ENCODE assay signal across 15 cellular contexts in the genomic region with DNA sequence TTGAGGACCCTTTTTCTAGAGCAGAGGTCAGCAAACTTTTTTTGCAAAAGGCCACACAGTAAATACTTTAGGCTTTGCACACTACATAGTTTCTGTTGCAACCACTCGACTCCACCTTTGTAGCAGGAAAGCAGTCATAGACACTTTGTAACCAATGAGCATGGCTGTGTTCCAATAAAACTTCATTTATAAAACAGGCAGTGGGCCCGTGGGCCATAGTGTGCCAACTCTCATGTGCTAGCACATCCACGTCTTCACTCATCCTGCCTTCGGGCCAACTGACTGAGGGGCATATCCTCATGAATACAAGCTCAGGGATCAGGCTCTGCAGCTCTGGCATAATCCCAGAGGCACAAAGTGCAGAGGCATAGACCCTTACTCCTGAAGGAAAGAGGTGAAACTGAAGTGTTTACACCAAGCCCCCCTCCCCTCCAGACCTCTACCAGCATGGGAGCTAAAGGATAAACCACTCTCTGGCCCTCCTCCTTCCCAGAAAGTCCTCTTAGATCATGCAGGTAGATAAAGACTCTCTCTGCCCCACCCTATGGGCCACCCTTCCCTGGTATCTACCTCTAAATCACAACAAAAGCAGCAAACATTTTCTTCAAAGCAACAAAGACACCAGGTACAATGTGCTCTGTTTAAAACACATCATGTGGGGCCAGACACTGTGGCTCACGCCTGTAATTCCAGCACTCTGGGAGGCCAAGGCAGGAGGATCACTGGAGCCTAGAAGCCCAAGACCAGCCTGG.
"Had no signal": no experiment of that assay in that cellular context is flagged by ENCODE, and none has a peak within 500 bp of the region (broad histone marks: within the 10 kb centered on the region; RNA-seq: fewer than 3 reads in every experiment).

No MANE protein-coding gene starts in this region.

- H3K4me1 ChIP-seq: psoas muscle had no signal

- H3K36me3 Mint-ChIP-seq: T-cell had no signal

- H3K27ac Mint-ChIP-seq: natural killer cell, T-cell had no signal

- H3K9me3 ChIP-seq: mucosa of descending colon, psoas muscle, sigmoid colon had no signal

- H3K9me3 Mint-ChIP-seq: natural killer cell, T-cell had no signal

- H3K27me3 Mint-ChIP-seq: T-cell had no signal

- H3K4me2 ChIP-seq: hepatocyte had no signal

- ATAC-seq: left cardiac atrium; mucosa of descending colon; natural killer cell; stimulated activated naive CD8-positive, alpha-beta T cell treated with anti-CD3 and anti-CD28 coated beads, Interleukin-15, Interleukin-2, amounts not matched to agents 100 U/mL and 50 U/mL, for 24 hours; T-cell had no signal

- H3K4me3 ChIP-seq: coronary artery, hepatocyte, mucosa of descending colon, psoas muscle, sigmoid colon had no signal

- H3K27me3 ChIP-seq: hepatocyte, sigmoid colon had no signal

- DNase-seq: activated CD4-positive, alpha-beta T cell treated with anti-CD3 and anti-CD28 coated beads for 48 hours; activated naive CD4-positive, alpha-beta T cell treated with Interleukin-2 at 50 U/mL for 16 hours; caudate nucleus; effector CD4-positive, alpha-beta T cell; left cardiac atrium; mucosa of descending colon; natural killer cell; psoas muscle; sigmoid colon; stimulated activated CD4-positive, alpha-beta T cell treated with anti-CD3 and anti-CD28 coated beads, Interleukin-2, amount 100 ng/mL, for 48 hours; stimulated activated naive CD8-positive, alpha-beta T cell treated with anti-CD3 and anti-CD28 coated beads, Interleukin-15, Interleukin-2, amounts not matched to agents 100 U/mL and 50 U/mL, for 24 hours; T-cell; T1000 had no signal

- H3K4me3 Mint-ChIP-seq: natural killer cell, T-cell had no signal

- H3K4me1 Mint-ChIP-seq: T-cell had no signal

- H2AFZ ChIP-seq: hepatocyte had no signal

- H3K27ac ChIP-seq: coronary artery, hepatocyte, psoas muscle had no signal
